1 cellular context compared by ENCODE assay signal in the genomic region with DNA sequence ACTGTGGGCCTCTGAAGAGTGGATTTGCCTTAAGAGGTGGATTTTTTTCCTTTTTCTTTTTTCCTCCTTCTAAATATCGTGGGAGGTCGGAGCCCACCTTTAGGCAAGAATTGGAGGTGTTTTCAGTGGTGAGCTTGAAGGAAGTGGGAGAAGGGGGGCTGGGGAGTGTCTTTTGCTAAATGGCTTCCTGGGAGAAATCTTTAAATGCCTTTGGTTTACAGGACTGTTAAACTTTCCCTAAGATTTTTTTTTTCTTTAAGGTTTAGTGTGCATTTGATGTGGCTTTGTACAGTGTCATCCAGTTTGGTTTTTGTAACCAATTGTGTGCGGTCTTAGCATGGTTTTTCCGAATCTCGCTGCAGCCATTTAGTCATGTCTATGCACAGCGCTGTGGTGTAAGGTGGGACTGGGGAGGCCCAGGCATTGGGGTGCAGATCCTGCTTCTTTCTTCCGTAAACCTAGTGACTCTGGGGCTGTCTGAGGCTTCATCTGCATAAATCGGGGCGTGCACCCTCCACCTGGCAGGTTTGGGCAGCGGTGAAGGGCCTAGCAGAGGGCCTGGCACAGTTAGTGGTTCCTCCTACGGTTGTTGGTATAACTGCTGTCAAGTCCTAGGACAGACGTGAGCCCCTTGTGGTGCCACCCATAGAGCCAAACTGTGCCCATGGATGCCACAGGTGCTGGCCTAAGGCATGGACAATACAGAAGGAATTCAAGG.
A peak's percentile ranks its signal among the peaks of the same experiment; 100 is the strongest.
TF ChIP-seq lines count a peak whose summit lies in the region.

No MANE protein-coding gene starts in this region.

TF ChIP-seq in HepG2, 621 proteins besides CTCF, POLR2A, EP300 and RAD21 (continued from another document):
- TF ChIP-seq, protein P1, sequence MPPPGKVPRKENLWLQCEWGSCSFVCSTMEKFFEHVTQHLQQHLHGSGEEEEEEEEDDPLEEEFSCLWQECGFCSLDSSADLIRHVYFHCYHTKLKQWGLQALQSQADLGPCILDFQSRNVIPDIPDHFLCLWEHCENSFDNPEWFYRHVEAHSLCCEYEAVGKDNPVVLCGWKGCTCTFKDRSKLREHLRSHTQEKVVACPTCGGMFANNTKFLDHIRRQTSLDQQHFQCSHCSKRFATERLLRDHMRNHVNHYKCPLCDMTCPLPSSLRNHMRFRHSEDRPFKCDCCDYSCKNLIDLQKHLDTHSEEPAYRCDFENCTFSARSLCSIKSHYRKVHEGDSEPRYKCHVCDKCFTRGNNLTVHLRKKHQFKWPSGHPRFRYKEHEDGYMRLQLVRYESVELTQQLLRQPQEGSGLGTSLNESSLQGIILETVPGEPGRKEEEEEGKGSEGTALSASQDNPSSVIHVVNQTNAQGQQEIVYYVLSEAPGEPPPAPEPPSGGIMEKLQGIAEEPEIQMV (CRISPR knock-in tag; IDR thresholded peaks at IDR 0.05; ENCODE audit: low read depth): 0 out of 2 replicates have a peak, but pooled peaks have one; percentile 34
- no peak for TF ChIP-seq PCBP2 (optimal IDR thresholded peaks at IDR 0.05; ENCODE audit: low read depth, low read length, poor library complexity, severe bottlenecking)
